26 cellular contexts compared by ENCODE assay signal in genomic region chr10:9685596-9685995, GRCh38.
"Had no signal": no experiment of that assay in that cellular context is flagged by ENCODE, and none has a peak within 500 bp of the region (broad histone marks: within the 10 kb centered on the region; RNA-seq: fewer than 3 reads in every experiment).

No MANE protein-coding gene starts in this region.

- FAIRE-seq: endometrium, frontal cortex, keratinocyte had no signal

- H3K4me2 ChIP-seq: hepatocyte had no signal

- H3K4me1 Mint-ChIP-seq: endodermal cell; immature natural killer cell; naive thymus-derived CD4-positive, alpha-beta T cell had no signal

- H3K79me2 ChIP-seq: hepatocyte had no signal

- H3K4me3 ChIP-seq: colonic mucosa, esophagus squamous epithelium, gastroesophageal sphincter, heart left ventricle, hepatocyte, left lung, lower lobe of right lung had no signal

- H3K27ac Mint-ChIP-seq: dendritic cell treated with granulocyte-macrophage colony-stimulating factor and Interleukin-4, amounts not matched to agents 40 ng/mL and 50 ng/mL, for 4 days; effector memory CD8-positive, alpha-beta T cell; endodermal cell; immature natural killer cell; naive thymus-derived CD4-positive, alpha-beta T cell had no signal

- H3K9me3 ChIP-seq: colonic mucosa, gastroesophageal sphincter, lower lobe of right lung had no signal

- DNase-seq: colonic mucosa; cortex of kidney; effector CD8-positive, alpha-beta T cell; effector memory CD8-positive, alpha-beta T cell; endodermal cell; erythroblast; esophagus squamous epithelium; foreskin keratinocyte; heart left ventricle; hypothalamus; immature natural killer cell; left cardiac atrium; left lung; left ventricle myocardium superior; lower lobe of right lung; mesenchymal stem cell; midbrain; naive thymus-derived CD4-positive, alpha-beta T cell had no signal

- H3K27me3 ChIP-seq: colonic mucosa, esophagus squamous epithelium, foreskin keratinocyte, gastroesophageal sphincter, heart left ventricle, hepatocyte, left lung had no signal

- H2AFZ ChIP-seq: hepatocyte had no signal

- H3K36me3 Mint-ChIP-seq: immature natural killer cell; naive thymus-derived CD4-positive, alpha-beta T cell had no signal

- H3K4me1 ChIP-seq: colonic mucosa, esophagus squamous epithelium, foreskin keratinocyte, gastroesophageal sphincter, heart left ventricle, left lung, lower lobe of right lung had no signal

- H3K27ac ChIP-seq: colonic mucosa, epithelial cell of prostate, esophagus squamous epithelium, foreskin keratinocyte, gastroesophageal sphincter, heart left ventricle, hepatocyte, left lung, lower lobe of right lung had no signal

- H3K27me3 Mint-ChIP-seq: dendritic cell treated with granulocyte-macrophage colony-stimulating factor and Interleukin-4, amounts not matched to agents 40 ng/mL and 50 ng/mL, for 4 days; effector memory CD8-positive, alpha-beta T cell had no signal

- ATAC-seq: effector memory CD8-positive, alpha-beta T cell; esophagus mucosa; foreskin keratinocyte; gastroesophageal sphincter; heart left ventricle; left cardiac atrium; left lung; left ventricle myocardium superior; lower lobe of right lung; naive thymus-derived CD4-positive, alpha-beta T cell had no signal

- H3K4me3 Mint-ChIP-seq: dendritic cell treated with granulocyte-macrophage colony-stimulating factor and Interleukin-4, amounts not matched to agents 40 ng/mL and 50 ng/mL, for 4 days; effector memory CD8-positive, alpha-beta T cell; endodermal cell; immature natural killer cell; naive thymus-derived CD4-positive, alpha-beta T cell had no signal

- H3K36me3 ChIP-seq: colonic mucosa, esophagus squamous epithelium, gastroesophageal sphincter, heart left ventricle, left lung, lower lobe of right lung had no signal
